2 cellular contexts compared by ENCODE assay signal in the genomic region with DNA sequence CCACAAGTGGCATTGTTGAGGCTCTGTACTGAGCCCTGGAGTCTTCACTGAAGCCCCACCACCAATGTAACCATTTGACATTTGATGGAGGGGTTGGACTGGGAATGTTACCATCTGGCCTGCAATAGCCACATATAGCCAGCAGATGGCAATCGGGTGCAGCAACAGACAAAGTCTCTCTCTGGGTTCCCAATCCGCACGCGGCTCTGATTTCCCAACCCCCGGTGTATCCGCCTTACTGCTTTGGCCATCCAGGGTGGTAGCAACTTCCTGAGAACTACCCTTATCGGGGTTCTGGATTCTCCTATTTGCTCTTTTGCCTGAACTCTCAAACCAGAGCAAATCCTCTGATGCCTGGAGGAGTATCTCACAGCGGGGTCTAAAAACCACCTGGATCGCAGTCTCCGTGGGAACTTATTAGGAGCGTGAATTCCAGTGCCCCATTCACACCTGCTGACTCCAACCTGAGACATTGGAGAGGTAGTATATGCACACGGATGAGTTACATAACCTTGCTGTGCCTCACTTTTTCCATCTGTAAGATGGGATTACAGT.
TF ChIP-seq lines count a peak whose summit lies in the region.

No MANE protein-coding gene starts in this region.

TF ChIP-seq in GM23338, 12 proteins besides CTCF, POLR2A, EP300 and RAD21:
- TF ChIP-seq JUNB (IDR thresholded peaks at IDR 0.05; ENCODE audit: unreplicated experiment): no peak
- 0 out of 2 replicates have a peak, but pooled peaks have one; percentile 2 for TF ChIP-seq CREB1 (CRISPR knock-in tag; IDR thresholded peaks at IDR 0.05; ENCODE audit: low read depth)

TF ChIP-seq in HepG2, 621 proteins besides CTCF, POLR2A, EP300 and RAD21 (continued from another document):
- TF ChIP-seq TP53 (CRISPR knock-in tag; conservative IDR thresholded peaks at IDR 0.05): no peak
- no peak for TF ChIP-seq NONO (IDR thresholded peaks at IDR 0.05)
- no peak for TF ChIP-seq NONO (CRISPR knock-in tag; conservative IDR thresholded peaks at IDR 0.05)
- TF ChIP-seq GABPA (IDR thresholded peaks at IDR 0.05; ENCODE audit: low read depth, low read length): no peak
- no peak for TF ChIP-seq GABPA (CRISPR knock-in tag; IDR thresholded peaks at IDR 0.05; ENCODE audit: low read depth)
- TF ChIP-seq KDM1A (CRISPR knock-in tag; IDR thresholded peaks at IDR 0.05): no peak
- no peak for TF ChIP-seq CREB1 (IDR thresholded peaks at IDR 0.05)
- no peak for TF ChIP-seq CREB1 (CRISPR knock-in tag; IDR thresholded peaks at IDR 0.05)
- peak; percentile 54 for TF ChIP-seq TEAD3 (CRISPR knock-in tag; optimal IDR thresholded peaks at IDR 0.05; ENCODE audit: borderline replicate concordance)
- no peak for TF ChIP-seq HOXD1 (CRISPR knock-in tag; IDR thresholded peaks at IDR 0.05)
- peak; percentile 79 for TF ChIP-seq STAG1 (CRISPR knock-in tag; IDR thresholded peaks at IDR 0.05)
- TF ChIP-seq ZFP62 (CRISPR knock-in tag; IDR thresholded peaks at IDR 0.05): no peak
- TF ChIP-seq ZNF121 (CRISPR knock-in tag; IDR thresholded peaks at IDR 0.05): no peak
- no peak for TF ChIP-seq ZNF83 (CRISPR knock-in tag; IDR thresholded peaks at IDR 0.05; ENCODE audit: borderline replicate concordance)
- no peak for TF ChIP-seq HOXA5 (CRISPR knock-in tag; IDR thresholded peaks at IDR 0.05)
- TF ChIP-seq ZNF782 (CRISPR knock-in tag; IDR thresholded peaks at IDR 0.05; ENCODE audit: borderline replicate concordance): no peak
- peak; percentile 34; the same call in 1 of the 2 replicates for TF ChIP-seq CHD4 (IDR thresholded peaks at IDR 0.05; ENCODE audit: borderline replicate concordance, low read length)
- 0 out of 2 replicates have a peak, but pooled peaks have one; percentile 17 for TF ChIP-seq SAP130 (CRISPR knock-in tag; IDR thresholded peaks at IDR 0.05; ENCODE audit: low read depth)
- TF ChIP-seq AKAP8 (CRISPR knock-in tag; IDR thresholded peaks at IDR 0.05): no peak
- no peak for TF ChIP-seq MBD4 (IDR thresholded peaks at IDR 0.05; ENCODE audit: borderline replicate concordance, low read length)
- TF ChIP-seq CEBPB (IDR thresholded peaks at IDR 0.05; ENCODE audit: borderline replicate concordance, low read depth, low read length): peak; percentile 58; the same call in 1 of the 2 replicates
- TF ChIP-seq ZNF598 (CRISPR knock-in tag; IDR thresholded peaks at IDR 0.05; ENCODE audit: borderline replicate concordance): no peak
- 0 out of 2 replicates have a peak, but pooled peaks have one; percentile 36 for TF ChIP-seq ZFP90 (CRISPR knock-in tag; IDR thresholded peaks at IDR 0.05; ENCODE audit: borderline replicate concordance)
- TF ChIP-seq JUNB (CRISPR knock-in tag; IDR thresholded peaks at IDR 0.05; ENCODE audit: borderline replicate concordance): no peak
- TF ChIP-seq, protein P1, sequence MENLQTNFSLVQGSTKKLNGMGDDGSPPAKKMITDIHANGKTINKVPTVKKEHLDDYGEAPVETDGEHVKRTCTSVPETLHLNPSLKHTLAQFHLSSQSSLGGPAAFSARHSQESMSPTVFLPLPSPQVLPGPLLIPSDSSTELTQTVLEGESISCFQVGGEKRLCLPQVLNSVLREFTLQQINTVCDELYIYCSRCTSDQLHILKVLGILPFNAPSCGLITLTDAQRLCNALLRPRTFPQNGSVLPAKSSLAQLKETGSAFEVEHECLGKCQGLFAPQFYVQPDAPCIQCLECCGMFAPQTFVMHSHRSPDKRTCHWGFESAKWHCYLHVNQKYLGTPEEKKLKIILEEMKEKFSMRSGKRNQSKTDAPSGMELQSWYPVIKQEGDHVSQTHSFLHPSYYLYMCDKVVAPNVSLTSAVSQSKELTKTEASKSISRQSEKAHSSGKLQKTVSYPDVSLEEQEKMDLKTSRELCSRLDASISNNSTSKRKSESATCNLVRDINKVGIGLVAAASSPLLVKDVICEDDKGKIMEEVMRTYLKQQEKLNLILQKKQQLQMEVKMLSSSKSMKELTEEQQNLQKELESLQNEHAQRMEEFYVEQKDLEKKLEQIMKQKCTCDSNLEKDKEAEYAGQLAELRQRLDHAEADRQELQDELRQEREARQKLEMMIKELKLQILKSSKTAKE (CRISPR knock-in tag; IDR thresholded peaks at IDR 0.05; ENCODE audit: borderline replicate concordance): no peak
- TF ChIP-seq CEBPG (CRISPR knock-in tag; IDR thresholded peaks at IDR 0.05): peak; percentile 58; the same call in 1 of the 2 replicates
- TF ChIP-seq, protein P2, sequence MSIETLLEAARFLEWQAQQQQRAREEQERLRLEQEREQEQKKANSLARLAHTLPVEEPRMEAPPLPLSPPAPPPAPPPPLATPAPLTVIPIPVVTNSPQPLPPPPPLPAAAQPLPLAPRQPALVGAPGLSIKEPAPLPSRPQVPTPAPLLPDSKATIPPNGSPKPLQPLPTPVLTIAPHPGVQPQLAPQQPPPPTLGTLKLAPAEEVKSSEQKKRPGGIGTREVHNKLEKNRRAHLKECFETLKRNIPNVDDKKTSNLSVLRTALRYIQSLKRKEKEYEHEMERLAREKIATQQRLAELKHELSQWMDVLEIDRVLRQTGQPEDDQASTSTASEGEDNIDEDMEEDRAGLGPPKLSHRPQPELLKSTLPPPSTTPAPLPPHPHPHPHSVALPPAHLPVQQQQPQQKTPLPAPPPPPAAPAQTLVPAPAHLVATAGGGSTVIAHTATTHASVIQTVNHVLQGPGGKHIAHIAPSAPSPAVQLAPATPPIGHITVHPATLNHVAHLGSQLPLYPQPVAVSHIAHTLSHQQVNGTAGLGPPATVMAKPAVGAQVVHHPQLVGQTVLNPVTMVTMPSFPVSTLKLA (IDR thresholded peaks at IDR 0.05): no peak
- no peak for TF ChIP-seq ZNF816 (CRISPR knock-in tag; IDR thresholded peaks at IDR 0.05; ENCODE audit: borderline replicate concordance)
- no peak for TF ChIP-seq MLLT10 (CRISPR knock-in tag; IDR thresholded peaks at IDR 0.05)
- no peak for TF ChIP-seq PHF8 (CRISPR knock-in tag; IDR thresholded peaks at IDR 0.05)
- no peak for TF ChIP-seq NCOA5 (CRISPR knock-in tag; IDR thresholded peaks at IDR 0.05)
- TF ChIP-seq ETV6 (CRISPR knock-in tag; conservative IDR thresholded peaks at IDR 0.05): no peak
- no peak for TF ChIP-seq MATR3 (CRISPR knock-in tag; IDR thresholded peaks at IDR 0.05)
- TF ChIP-seq JUN (CRISPR knock-in tag; IDR thresholded peaks at IDR 0.05): no peak
- peak; percentile 20; the same call in 1 of the 2 replicates for TF ChIP-seq MYC (CRISPR knock-in tag; IDR thresholded peaks at IDR 0.05; ENCODE audit: borderline replicate concordance)
- TF ChIP-seq SMAD3 (CRISPR knock-in tag; IDR thresholded peaks at IDR 0.05): no peak
- TF ChIP-seq ZNF629 (CRISPR knock-in tag; conservative IDR thresholded peaks at IDR 0.05): peak; percentile 79
- no peak for TF ChIP-seq ZEB1 (IDR thresholded peaks at IDR 0.05; ENCODE audit: insufficient replicate concordance, low read depth)
- TF ChIP-seq GATAD2A (CRISPR knock-in tag; IDR thresholded peaks at IDR 0.05): no peak
- no peak for TF ChIP-seq ZNF605 (CRISPR knock-in tag; IDR thresholded peaks at IDR 0.05)
- no peak for TF ChIP-seq ZNF331 (CRISPR knock-in tag; IDR thresholded peaks at IDR 0.05)
- no peak for TF ChIP-seq HOXA9 (CRISPR knock-in tag; IDR thresholded peaks at IDR 0.05; ENCODE audit: borderline replicate concordance)
- no peak for TF ChIP-seq ZNF496 (CRISPR knock-in tag; IDR thresholded peaks at IDR 0.05; ENCODE audit: insufficient replicate concordance)
- no peak for TF ChIP-seq ZNF207 (IDR thresholded peaks at IDR 0.05; ENCODE audit: borderline replicate concordance)
- TF ChIP-seq ZNF614 (CRISPR knock-in tag; IDR thresholded peaks at IDR 0.05; ENCODE audit: borderline replicate concordance): no peak
- no peak for TF ChIP-seq KLF15 (CRISPR knock-in tag; IDR thresholded peaks at IDR 0.05; ENCODE audit: borderline replicate concordance)
- no peak for TF ChIP-seq NFYB (CRISPR knock-in tag; IDR thresholded peaks at IDR 0.05)
- no peak for TF ChIP-seq SIN3A (IDR thresholded peaks at IDR 0.05; ENCODE audit: borderline replicate concordance, low read depth, low read length)
- TF ChIP-seq, protein P3, sequence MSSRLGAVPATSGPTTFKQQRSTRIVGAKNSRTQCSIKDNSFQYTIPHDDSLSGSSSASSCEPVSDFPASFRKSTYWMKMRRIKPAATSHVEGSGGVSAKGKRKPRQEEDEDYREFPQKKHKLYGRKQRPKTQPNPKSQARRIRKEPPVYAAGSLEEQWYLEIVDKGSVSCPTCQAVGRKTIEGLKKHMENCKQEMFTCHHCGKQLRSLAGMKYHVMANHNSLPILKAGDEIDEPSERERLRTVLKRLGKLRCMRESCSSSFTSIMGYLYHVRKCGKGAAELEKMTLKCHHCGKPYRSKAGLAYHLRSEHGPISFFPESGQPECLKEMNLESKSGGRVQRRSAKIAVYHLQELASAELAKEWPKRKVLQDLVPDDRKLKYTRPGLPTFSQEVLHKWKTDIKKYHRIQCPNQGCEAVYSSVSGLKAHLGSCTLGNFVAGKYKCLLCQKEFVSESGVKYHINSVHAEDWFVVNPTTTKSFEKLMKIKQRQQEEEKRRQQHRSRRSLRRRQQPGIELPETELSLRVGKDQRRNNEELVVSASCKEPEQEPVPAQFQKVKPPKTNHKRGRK (CRISPR knock-in tag; IDR thresholded peaks at IDR 0.05): no peak
- no peak for TF ChIP-seq ZNF75D (CRISPR knock-in tag; IDR thresholded peaks at IDR 0.05; ENCODE audit: borderline replicate concordance)
- TF ChIP-seq ZSCAN12 (CRISPR knock-in tag; IDR thresholded peaks at IDR 0.05): no peak
- peak; percentile 51 for TF ChIP-seq XRCC5 (optimal IDR thresholded peaks at IDR 0.05; ENCODE audit: low read length)
- no peak for TF ChIP-seq DR1 (CRISPR knock-in tag; IDR thresholded peaks at IDR 0.05)
- TF ChIP-seq ZFX (CRISPR knock-in tag; IDR thresholded peaks at IDR 0.05; ENCODE audit: low read depth): no peak
- TF ChIP-seq, protein P4, sequence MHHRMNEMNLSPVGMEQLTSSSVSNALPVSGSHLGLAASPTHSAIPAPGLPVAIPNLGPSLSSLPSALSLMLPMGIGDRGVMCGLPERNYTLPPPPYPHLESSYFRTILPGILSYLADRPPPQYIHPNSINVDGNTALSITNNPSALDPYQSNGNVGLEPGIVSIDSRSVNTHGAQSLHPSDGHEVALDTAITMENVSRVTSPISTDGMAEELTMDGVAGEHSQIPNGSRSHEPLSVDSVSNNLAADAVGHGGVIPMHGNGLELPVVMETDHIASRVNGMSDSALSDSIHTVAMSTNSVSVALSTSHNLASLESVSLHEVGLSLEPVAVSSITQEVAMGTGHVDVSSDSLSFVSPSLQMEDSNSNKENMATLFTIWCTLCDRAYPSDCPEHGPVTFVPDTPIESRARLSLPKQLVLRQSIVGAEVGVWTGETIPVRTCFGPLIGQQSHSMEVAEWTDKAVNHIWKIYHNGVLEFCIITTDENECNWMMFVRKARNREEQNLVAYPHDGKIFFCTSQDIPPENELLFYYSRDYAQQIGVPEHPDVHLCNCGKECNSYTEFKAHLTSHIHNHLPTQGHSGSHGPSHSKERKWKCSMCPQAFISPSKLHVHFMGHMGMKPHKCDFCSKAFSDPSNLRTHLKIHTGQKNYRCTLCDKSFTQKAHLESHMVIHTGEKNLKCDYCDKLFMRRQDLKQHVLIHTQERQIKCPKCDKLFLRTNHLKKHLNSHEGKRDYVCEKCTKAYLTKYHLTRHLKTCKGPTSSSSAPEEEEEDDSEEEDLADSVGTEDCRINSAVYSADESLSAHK (CRISPR knock-in tag; IDR thresholded peaks at IDR 0.05; ENCODE audit: borderline replicate concordance): no peak
- TF ChIP-seq, protein P5, sequence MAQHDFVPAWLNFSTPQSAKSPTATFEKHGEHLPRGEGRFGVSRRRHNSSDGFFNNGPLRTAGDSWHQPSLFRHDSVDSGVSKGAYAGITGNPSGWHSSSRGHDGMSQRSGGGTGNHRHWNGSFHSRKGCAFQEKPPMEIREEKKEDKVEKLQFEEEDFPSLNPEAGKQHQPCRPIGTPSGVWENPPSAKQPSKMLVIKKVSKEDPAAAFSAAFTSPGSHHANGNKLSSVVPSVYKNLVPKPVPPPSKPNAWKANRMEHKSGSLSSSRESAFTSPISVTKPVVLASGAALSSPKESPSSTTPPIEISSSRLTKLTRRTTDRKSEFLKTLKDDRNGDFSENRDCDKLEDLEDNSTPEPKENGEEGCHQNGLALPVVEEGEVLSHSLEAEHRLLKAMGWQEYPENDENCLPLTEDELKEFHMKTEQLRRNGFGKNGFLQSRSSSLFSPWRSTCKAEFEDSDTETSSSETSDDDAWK (CRISPR knock-in tag; IDR thresholded peaks at IDR 0.05): no peak
- TF ChIP-seq SMC3 (IDR thresholded peaks at IDR 0.05; ENCODE audit: low read length): peak; percentile 93
- no peak for TF ChIP-seq NRL (CRISPR knock-in tag; IDR thresholded peaks at IDR 0.05; ENCODE audit: borderline replicate concordance)
- no peak for TF ChIP-seq PRMT3 (CRISPR knock-in tag; IDR thresholded peaks at IDR 0.05; ENCODE audit: borderline replicate concordance, low read depth)
- no peak for TF ChIP-seq ZBTB7A (CRISPR knock-in tag; IDR thresholded peaks at IDR 0.05)
